Comparison of ENCODE assay signal across 8 cellular contexts in genomic region chr7:131544449-131545425, GRCh38. TPM values are rescaled to one million over a fixed set of nuclear protein-coding genes. Genes with fewer than 3 reads are reported as not detected.
DNase-seq lines count a peak whose midpoint lies in the region; ATAC-seq and TF ChIP-seq lines count a peak whose summit lies in the region.

No MANE protein-coding gene starts in this region.

- no peaks in the 10 kb centered on the region for H3K27me3 ChIP-seq in left lung
- no peaks in the 10 kb centered on the region for H3K27me3 ChIP-seq in naive thymus-derived CD4-positive, alpha-beta T cell (ENCODE audit: control insufficient read depth in 2 of 2, insufficient read depth in 2 of 2, low read length in 2 of 2)

- peaks cover 0 to 8% of the 10 kb centered on the region in 2 donors for H3K27me3 Mint-ChIP-seq in effector memory CD8-positive, alpha-beta T cell
- peaks cover 4 to 7% (median 5%) of the 10 kb centered on the region in 5 donors for H3K27me3 Mint-ChIP-seq in naive thymus-derived CD4-positive, alpha-beta T cell

- H3K27ac Mint-ChIP-seq in effector memory CD8-positive, alpha-beta T cell, result no peak overlapping the region
- peak overlapping the region in 1 of 9 donors; percentile 54 for H3K27ac Mint-ChIP-seq in naive thymus-derived CD4-positive, alpha-beta T cell

- TF ChIP-seq CTCF in HFF-Myc (IDR thresholded peaks at IDR 0.05; ENCODE audit: low read depth, low read length, missing control alignments), result peak; percentile 27
- TF ChIP-seq CTCF in left lung (IDR thresholded peaks at IDR 0.05), result no peak

- H3K36me3 Mint-ChIP-seq in effector memory CD8-positive, alpha-beta T cell (ENCODE audit: insufficient read depth), result peaks cover 3% of the 10 kb centered on the region
- no peaks in the 10 kb centered on the region for H3K36me3 Mint-ChIP-seq in naive thymus-derived CD4-positive, alpha-beta T cell

- H3K4me3 Mint-ChIP-seq in effector memory CD8-positive, alpha-beta T cell, result no peak overlapping the region
- no peak overlapping the region for H3K4me3 Mint-ChIP-seq in naive thymus-derived CD4-positive, alpha-beta T cell

- H3K9me3 Mint-ChIP-seq in effector memory CD8-positive, alpha-beta T cell, result no peaks in the 10 kb centered on the region
- peaks cover 0 to 3% (median 0%) of the 10 kb centered on the region in 11 donors for H3K9me3 Mint-ChIP-seq in naive thymus-derived CD4-positive, alpha-beta T cell

- H3K27ac ChIP-seq in left lung, result peak overlapping the region; percentile 40 to 44
- H3K27ac ChIP-seq in naive thymus-derived CD4-positive, alpha-beta T cell (ENCODE audit: low read depth, low read length), result no peak overlapping the region

- no peaks in the 10 kb centered on the region for H3K9me3 ChIP-seq in left lung
- no peaks in the 10 kb centered on the region for H3K9me3 ChIP-seq in naive thymus-derived CD4-positive, alpha-beta T cell (ENCODE audit: control insufficient read depth in 2 of 3, low read length in 3 of 3)

- POLR2A ChIA-PET in naive thymus-derived CD4-positive, alpha-beta T cell (lab: Charles Lee), result no interaction called here

- ATAC-seq in left lung (peak; percentile 5), GM21515 (IDR thresholded peaks at IDR 0.05; ENCODE audit: unreplicated experiment) (no peak)
- ATAC-seq in effector memory CD8-positive, alpha-beta T cell (replicated peaks), result no peak
- no peak for ATAC-seq in naive thymus-derived CD4-positive, alpha-beta T cell

- peaks cover 0 to 2% of the 10 kb centered on the region in 2 donors for H3K4me1 Mint-ChIP-seq in effector memory CD8-positive, alpha-beta T cell (ENCODE audit: low read depth in 2 of 2)
- peaks cover 0 to 15% (median 0%) of the 10 kb centered on the region in 7 donors for H3K4me1 Mint-ChIP-seq in naive thymus-derived CD4-positive, alpha-beta T cell

- H3K4me3 ChIP-seq in HFF-Myc (replicated peaks; ENCODE audit: low read depth, low read length) (no peak overlapping the region), left lung (no peak overlapping the region)
- H3K4me3 ChIP-seq in naive thymus-derived CD4-positive, alpha-beta T cell (ENCODE audit: low read length), result no peak overlapping the region

- DNase-seq in Ammon's horn (ENCODE audit: low spot score), result peak; percentile 39
- no peak for DNase-seq in HFF-Myc (ENCODE audit: extremely low read depth, low read depth)
- DNase-seq in UCSD-AML1 (lab: John Stamatoyannopoulos, UW; ENCODE audit: unreplicated experiment), result peak; percentile 16
- DNase-seq in left lung, result no peak
- DNase-seq in effector memory CD8-positive, alpha-beta T cell, result no peak
- DNase-seq in naive thymus-derived CD4-positive, alpha-beta T cell, result no peak
- DNase-seq in activated gamma-delta T cell (lab: John Stamatoyannopoulos, UW), result no peak

- CTCF ChIA-PET in naive thymus-derived CD4-positive, alpha-beta T cell (lab: Charles Lee), result interaction anchor here (0.6 kb wide), 1 partner anchor 14 kb away, joined by 3 read pairs; no protein-coding TSS in a partner anchor

- peaks cover 0 to 32% of the 10 kb centered on the region in 2 donors for H3K4me1 ChIP-seq in left lung
- H3K4me1 ChIP-seq in naive thymus-derived CD4-positive, alpha-beta T cell (ENCODE audit: control insufficient read depth in 2 of 2, insufficient read depth in 2 of 2, low read length in 2 of 2), result no peaks in the 10 kb centered on the region

- intact Hi-C loops in left lung (cut with DNase I), result no loop called here
- intact Hi-C loops in naive thymus-derived CD4-positive, alpha-beta T cell (cut with micrococcal nuclease), result loop anchor here in 1 of 2 donors (1.0 kb wide), 1 partner anchor 110 kb away; no protein-coding TSS in a partner anchor

- H3K36me3 ChIP-seq in left lung, result no peaks in the 10 kb centered on the region
- H3K36me3 ChIP-seq in naive thymus-derived CD4-positive, alpha-beta T cell (ENCODE audit: control insufficient read depth in 2 of 3, insufficient read depth in 3 of 3, low read length in 3 of 3), result no peaks in the 10 kb centered on the region

RNA-seq across cellular contexts. Expression of gene PODXL, which starts 11.7 kb away (rescaled TPM):
- total RNA-seq in left lung, result 100 to 1,000 TPM in 1 of 2 donors, 10 to 100 TPM in 1; 62.1 to 124 TPM
- 1 to 10 TPM in 1 of 5 experiments, under 1 TPM in 4; 0.05 to 1.4 (median 0.40) TPM for total RNA-seq in naive thymus-derived CD4-positive, alpha-beta T cell
- polyA plus RNA-seq in naive thymus-derived CD4-positive, alpha-beta T cell, result under 1 TPM; 0.14 to 0.15 TPM

Comparison
In these comparisons a context has a peak if more than half of its experiments do, and no peak if none do; other contexts are left out.
1. DNase-seq: peak in Ammon's horn (single experiment) and UCSD-AML1 (single experiment); none in HFF-Myc (single experiment), left lung (0 of 2), effector memory CD8-positive, alpha-beta T cell (0 of 3), naive thymus-derived CD4-positive, alpha-beta T cell (0 of 9) and activated gamma-delta T cell (single experiment).
2. RNA of gene PODXL, which starts 11.7 kb away (total RNA-seq): 62.1 to 124 TPM in left lung; 0.05 to 1.4 TPM in naive thymus-derived CD4-positive, alpha-beta T cell; every median in the first group is over 10 times any median in the second.